Comparison of ENCODE assay signal across 19 cellular contexts in the genomic region with DNA sequence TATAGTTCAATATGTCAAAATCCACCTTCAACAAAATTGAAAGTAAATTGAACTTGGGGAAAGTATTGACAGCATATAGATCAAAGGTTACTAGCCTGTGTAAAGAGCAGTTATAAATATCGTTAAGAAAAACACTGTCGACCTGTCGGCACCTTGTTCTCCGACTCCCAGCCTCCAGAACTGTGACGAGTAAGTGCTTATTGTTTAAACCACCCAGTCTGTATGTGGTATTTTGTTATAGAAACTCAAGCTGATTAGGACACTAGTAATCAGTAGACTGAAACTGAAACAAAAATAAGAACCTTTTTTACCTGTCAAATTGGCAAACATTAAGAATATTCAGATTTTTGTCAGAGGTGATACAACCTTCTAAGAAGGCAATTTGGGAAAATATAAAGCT. TPM values are rescaled to one million over a fixed set of nuclear protein-coding genes. Genes with fewer than 3 reads are reported as not detected.
DNase-seq lines count a peak whose midpoint lies in the region; ATAC-seq, FAIRE-seq and TF ChIP-seq lines count a peak whose summit lies in the region.
"Had no signal": no experiment of that assay in that cellular context is flagged by ENCODE, and none has a peak within 500 bp of the region (broad histone marks: within the 10 kb centered on the region; RNA-seq: fewer than 3 reads in every experiment).

No MANE protein-coding gene starts in this region.

- 0 out of 2 replicates have a peak, but pooled peaks cover 1% of the 10 kb centered on the region for H3K79me2 ChIP-seq in MM.1S (ENCODE audit: low read length)
- H3K79me2 ChIP-seq in K562 (ENCODE audit: control insufficient read depth, insufficient read depth, low read length) = no peaks in the 10 kb centered on the region

- TF ChIP-seq CTCF in MM.1S (IDR thresholded peaks at IDR 0.05; ENCODE audit: low read length) = no peak
- no peak for TF ChIP-seq CTCF in K562 (IDR thresholded peaks at IDR 0.05 in 2 of 3, conservative IDR thresholded peaks at IDR 0.05 in 1 of 3; ENCODE audit: insufficient read depth in 2 of 3, low read depth in 1 of 3, low read length in 3 of 3)

- peak; percentile 11 for FAIRE-seq in K562 (lab: Jason Lieb, UNC)
- FAIRE-seq: GM12892 had no signal

- TF ChIP-seq RAD21 in K562 (CRISPR knock-in tag; conservative IDR thresholded peaks at IDR 0.05 in 1 of 2, IDR thresholded peaks at IDR 0.05 in 1 of 2) = no peak

- in situ Hi-C loops in K562 (cut with MboI) = no loop called here

- no peak for TF ChIP-seq EP300 in K562 (IDR thresholded peaks at IDR 0.05; ENCODE audit: low read length)

- H3K36me3 ChIP-seq in MM.1S (replicated peaks; ENCODE audit: insufficient read depth, low read length) (no peaks in the 10 kb centered on the region), K562 (ENCODE audit: control insufficient read depth, insufficient read depth, low read length) (peaks cover 25% of the 10 kb centered on the region), muscle layer of duodenum (ENCODE audit: control insufficient read depth in 1 of 2, insufficient read depth in 2 of 2, low read length in 2 of 2) (peaks cover 16 to 21% of the 10 kb centered on the region in 2 donors), H7 (replicated peaks; ENCODE audit: control insufficient read depth, insufficient read depth, low read length) (peaks cover 11% of the 10 kb centered on the region)

- no peak for DNase-seq in activated CD8-positive, alpha-beta memory T cell treated with anti-CD3 and anti-CD28 coated beads, Interleukin-2, amount 10 ng/mL, durations not matched to agents 7 days and 5 days
- DNase-seq in activated CD8-positive, alpha-beta memory T cell treated with anti-CD3 and anti-CD28 coated beads, Interleukin-2, amount 50 U/mL, for 48 hours = no peak
- DNase-seq in MM.1S (peak; percentile 27), K562 (ENCODE audit: extremely low read depth in 1 of 4, low spot score in 3 of 4) (no peak), NCI-H82 treated with DMSO at 0.1 percent for 48 hours (lab: John Stamatoyannopoulos, UW; ENCODE audit: unreplicated experiment) (no peak), H7 (no peak)
- DNase-seq: AML-193, COR-L47, GF-D8, KBM-7, NCI-H1436 treated with DMSO at 0.1 percent for 48 hours, NCI-H2081, NCI-H510A, NCI-H82 had no signal

- peak overlapping the region; percentile 55 for H3K27ac Mint-ChIP-seq in activated CD8-positive, alpha-beta memory T cell treated with anti-CD3 and anti-CD28 coated beads, Interleukin-2, amount 10 ng/mL, durations not matched to agents 7 days and 5 days
- H3K27ac Mint-ChIP-seq: GM23338 had no signal

- ATAC-seq in activated CD8-positive, alpha-beta memory T cell treated with anti-CD3 and anti-CD28 coated beads, Interleukin-2, amount 10 ng/mL, durations not matched to agents 7 days and 5 days = peak; percentile 53
- ATAC-seq in K562 = no peak
- ATAC-seq: GM23338 had no signal

- H3K4me1 ChIP-seq in MM.1S (ENCODE audit: low read length) (peaks cover 10% of the 10 kb centered on the region; the same call in 1 of the 2 replicates), K562 (replicated peaks in 1 of 2; ENCODE audit: control insufficient read depth in 2 of 2, insufficient read depth in 2 of 2, low read length in 2 of 2) (no peaks in the 10 kb centered on the region), muscle layer of duodenum (ENCODE audit: control insufficient read depth in 1 of 2, insufficient read depth in 2 of 2, low read length in 2 of 2) (no peaks in the 10 kb centered on the region)

- peaks cover 4% of the 10 kb centered on the region; the same call in 1 of the 2 replicates for H3F3A ChIP-seq in MM.1S (ENCODE audit: insufficient read depth, low read length)

- H4K20me1 ChIP-seq in MM.1S (ENCODE audit: insufficient read depth, low read length) (no peaks in the 10 kb centered on the region), K562 (replicated peaks; ENCODE audit: control insufficient read depth, insufficient read depth, low read length) (no peaks in the 10 kb centered on the region)

- POLR2A ChIA-PET in K562 (lab: Yijun Ruan, JAX) = no interaction called here

- H3K9me3 ChIP-seq in MM.1S (replicated peaks; ENCODE audit: insufficient read depth, low read length) (no peaks in the 10 kb centered on the region), K562 (replicated peaks; ENCODE audit: control insufficient read depth, insufficient read depth, low read depth, low read length) (no peaks in the 10 kb centered on the region), muscle layer of duodenum (ENCODE audit: control insufficient read depth in 1 of 2, low read length in 2 of 2) (no peaks in the 10 kb centered on the region)

- H3K27ac ChIP-seq in MM.1S (ENCODE audit: low read length) (no peak overlapping the region; the same call in 1 of the 2 replicates), K562 (ENCODE audit: extremely low read depth, low read depth, low read length) (no peak overlapping the region), muscle layer of duodenum (ENCODE audit: low read length) (peak overlapping the region; percentile 39)

- no peaks in the 10 kb centered on the region for H3K9me1 ChIP-seq in K562 (ENCODE audit: control insufficient read depth, insufficient read depth, low read length)

- H3K9me3 Mint-ChIP-seq in activated CD8-positive, alpha-beta memory T cell treated with anti-CD3 and anti-CD28 coated beads, Interleukin-2, amount 10 ng/mL, durations not matched to agents 7 days and 5 days (ENCODE audit: low read depth) = no peaks in the 10 kb centered on the region

- no TSS peak for BruUV-seq in K562 (replicated peaks; lab: Mats Ljungman, UMichigan)

- no peak overlapping the region for H3K4me3 Mint-ChIP-seq in activated CD8-positive, alpha-beta memory T cell treated with anti-CD3 and anti-CD28 coated beads, Interleukin-2, amount 10 ng/mL, durations not matched to agents 7 days and 5 days
- H3K4me3 Mint-ChIP-seq: CD14-positive monocyte, GM23338 had no signal

- H3K36me3 Mint-ChIP-seq in activated CD8-positive, alpha-beta memory T cell treated with anti-CD3 and anti-CD28 coated beads, Interleukin-2, amount 10 ng/mL, durations not matched to agents 7 days and 5 days = peaks cover 38% of the 10 kb centered on the region

- no peaks in the 10 kb centered on the region for H3K27me3 ChIP-seq in MM.1S (replicated peaks; ENCODE audit: insufficient read depth, low read length)
- no peaks in the 10 kb centered on the region for H3K27me3 ChIP-seq in K562 (ENCODE audit: control insufficient read depth in 2 of 2, insufficient read depth in 2 of 2, low read length in 2 of 2)
- H3K27me3 ChIP-seq in muscle layer of duodenum (ENCODE audit: low read depth, low read length) = no peaks in the 10 kb centered on the region
- no peaks in the 10 kb centered on the region for H3K27me3 ChIP-seq in H7 (ENCODE audit: control insufficient read depth, insufficient read depth, low read length)

- intact Hi-C loops in K562 (cut with micrococcal nuclease) = no loop called here

- no peaks in the 10 kb centered on the region for H3K9me2 ChIP-seq in MM.1S (replicated peaks; ENCODE audit: insufficient read depth, low read length)

- H3K4me3 ChIP-seq in MM.1S (ENCODE audit: low read length) = no peak overlapping the region
- no peak overlapping the region for H3K4me3 ChIP-seq in K562
- no peak overlapping the region for H3K4me3 ChIP-seq in muscle layer of duodenum (ENCODE audit: low read depth in 1 of 2, low read length in 2 of 2)
- no peak overlapping the region for H3K4me3 ChIP-seq in H7 (ENCODE audit: insufficient read depth, low read depth, low read length)
- H3K4me3 ChIP-seq: GM23338 had no signal

- H3K4me2 ChIP-seq in MM.1S (ENCODE audit: low read depth, low read length) = peak overlapping the region; percentile 5; the same call in 1 of the 2 replicates
- H3K4me2 ChIP-seq in K562 (ENCODE audit: insufficient read depth, low read length) = no peak overlapping the region
- H3K4me2 ChIP-seq: GM23338 had no signal

- WGBS in K562 (ENCODE audit: insufficient coverage, low coverage, missing lambda C conversion rate) = 74% methylated on average over 5 of the region's 5 CpGs

- H3K4me1 Mint-ChIP-seq in activated CD8-positive, alpha-beta memory T cell treated with anti-CD3 and anti-CD28 coated beads, Interleukin-2, amount 10 ng/mL, durations not matched to agents 7 days and 5 days = peaks cover 8% of the 10 kb centered on the region
- H3K4me1 Mint-ChIP-seq: CD14-positive monocyte, GM23338 had no signal

- CTCF ChIA-PET in activated CD8-positive, alpha-beta memory T cell treated with anti-CD3 and anti-CD28 coated beads, Interleukin-2, amount 10 ng/mL, durations not matched to agents 7 days and 5 days (lab: Charles Lee) = interaction anchor here (1.1 kb wide), 1 partner anchor 119 kb away, joined by 3 read pairs; no protein-coding TSS in a partner anchor
- CTCF ChIA-PET in K562 (lab: Yijun Ruan, JAX; ENCODE audit: low intra/inter-chr PET ratio) = no interaction called here

- no peak overlapping the region for H3K9ac ChIP-seq in MM.1S (ENCODE audit: low read length)
- H3K9ac ChIP-seq in K562 (ENCODE audit: insufficient read depth in 1 of 2, low read depth in 2 of 2, low read length in 2 of 2) = no peak overlapping the region

- no peaks in the 10 kb centered on the region for H3K27me3 Mint-ChIP-seq in activated CD8-positive, alpha-beta memory T cell treated with anti-CD3 and anti-CD28 coated beads, Interleukin-2, amount 10 ng/mL, durations not matched to agents 7 days and 5 days

- H2AFZ ChIP-seq in MM.1S (ENCODE audit: low read length) (no peak overlapping the region), K562 (ENCODE audit: low read depth, low read length) (no peak overlapping the region)
- H2AFZ ChIP-seq: GM23338 had no signal

- no peak for TF ChIP-seq POLR2A in K562 (conservative IDR thresholded peaks at IDR 0.05)

RNA-seq across cellular contexts. Expression of a gene that starts 17.0 kb away (rescaled TPM):
- 10 to 100 TPM; 52.2 to 72.7 TPM for total RNA-seq in activated CD8-positive, alpha-beta memory T cell treated with anti-CD3 and anti-CD28 coated beads, Interleukin-2, amount 10 ng/mL, durations not matched to agents 7 days and 5 days
- 240 and 245 TPM in 2 replicates for total RNA-seq in K562 (2011; cell fraction: chromatin; rRNA removed; ENCODE audit: low replicate concordance)
- total RNA-seq in K562 (2011; cell fraction: nucleolus; rRNA removed) = 97.7 and 97.9 TPM in 2 replicates
- total RNA-seq in K562 (2011; cell fraction: nucleoplasm; rRNA removed) = 129 and 141 TPM in 2 replicates
- total RNA-seq in K562 (2014; rRNA removed) = 13.3 and 19.2 TPM in 2 replicates
- total RNA-seq in K562 (2014; rRNA removed; fragmentation: Illumina TruSeq; extraction: Trizol) = 14.7 and 16.3 TPM in 2 replicates
- total RNA-seq in K562 (2015; rRNA removed; fragmentation: Illumina TruSeq; extraction: Trizol) = 14.5 and 16.4 TPM in 2 replicates
- total RNA-seq in K562 (2021) = 26.6 and 31.6 TPM in 2 replicates
- 14.7 and 15.3 TPM in 2 replicates for polyA plus RNA-seq in K562 (2011; rRNA removed)
- polyA plus RNA-seq in K562 (2011; cell fraction: cytosol; rRNA removed) = 11.4 and 13.4 TPM in 2 replicates
- polyA plus RNA-seq in K562 (2011; cell fraction: nucleus; rRNA removed) = 51.8 and 61.0 TPM in 2 replicates
- polyA plus RNA-seq in K562 (2012) = 14.0 and 15.4 TPM in 2 replicates
- 22.2 and 23.3 TPM in 2 replicates for polyA plus RNA-seq in K562 (2014; fragmentation: Illumina TruSeq; extraction: Trizol)
- under 1 TPM; 0.66 to 0.97 TPM for polyA plus RNA-seq in K562 (2014; fragmentation: Nextera tagmentation; extraction: Ambion mirVana)
- 12.6 and 19.9 TPM in 2 replicates for polyA plus RNA-seq in K562 (2014; rRNA removed)
- polyA minus RNA-seq in K562 (2011; rRNA and poly(A)+ RNA removed) = 54.1 and 63.5 TPM in 2 replicates
- 47.9 and 50.7 TPM in 2 replicates for polyA minus RNA-seq in K562 (2011; cell fraction: cytosol; rRNA and poly(A)+ RNA removed)
- 47.3 and 83.0 TPM in 2 replicates for polyA minus RNA-seq in K562 (2011; cell fraction: nucleus; rRNA and poly(A)+ RNA removed)
- 24.4 and 31.5 TPM in 2 replicates for total RNA-seq in H7 (2014; rRNA removed; shearing (Covaris generic))

RNA-seq across cellular contexts. Expression of a gene that starts 17.1 kb away (rescaled TPM):
- not detected for total RNA-seq in activated CD8-positive, alpha-beta memory T cell treated with anti-CD3 and anti-CD28 coated beads, Interleukin-2, amount 10 ng/mL, durations not matched to agents 7 days and 5 days
- total RNA-seq in K562 (2011; cell fraction: chromatin; rRNA removed; ENCODE audit: low replicate concordance) = not detected in 2 replicates
- total RNA-seq in K562 (2011; cell fraction: nucleolus; rRNA removed) = not detected in 2 replicates
- total RNA-seq in K562 (2011; cell fraction: nucleoplasm; rRNA removed) = not detected in 2 replicates
- total RNA-seq in K562 (2014; rRNA removed) (not detected in 2 replicates), K562 (2014; rRNA removed; fragmentation: Illumina TruSeq; extraction: Trizol) (not detected in 2 replicates), K562 (2015; rRNA removed; fragmentation: Illumina TruSeq; extraction: Trizol) (not detected in 2 replicates), K562 (2021) (not detected in 2 replicates)
- polyA plus RNA-seq in K562 (2011; rRNA removed) (not detected in 2 replicates), K562 (2014; fragmentation: Illumina TruSeq; extraction: Trizol) (not detected in 2 replicates), K562 (2014; fragmentation: Nextera tagmentation; extraction: Ambion mirVana) (not detected), K562 (2014; rRNA removed) (not detected in 2 replicates)
- polyA plus RNA-seq in K562 (2011; cell fraction: cytosol; rRNA removed) = not detected in 2 replicates
- polyA plus RNA-seq in K562 (2011; cell fraction: nucleus; rRNA removed) = not detected in 2 replicates
- polyA plus RNA-seq in K562 (2012) = not detected in 2 replicates
- not detected in 2 replicates for polyA minus RNA-seq in K562 (2011; rRNA and poly(A)+ RNA removed)
- polyA minus RNA-seq in K562 (2011; cell fraction: cytosol; rRNA and poly(A)+ RNA removed) = not detected in 2 replicates
- not detected in 2 replicates for polyA minus RNA-seq in K562 (2011; cell fraction: nucleus; rRNA and poly(A)+ RNA removed)
- not detected in 2 replicates for total RNA-seq in H7 (2014; rRNA removed; shearing (Covaris generic))
- total RNA-seq: Daoy, GM23338 had no signal
- polyA plus RNA-seq: CD14-positive monocyte, GM23338 had no signal
